ENCODE assay signal across 8 cellular contexts in genomic region chr10:62373995-62374861, GRCh38. TPM values are rescaled to one million over a fixed set of nuclear protein-coding genes. Genes with fewer than 3 reads are reported as not detected.
DNase-seq lines count a peak whose midpoint lies in the region; ATAC-seq, FAIRE-seq and TF ChIP-seq lines count a peak whose summit lies in the region.

ZNF365 (plus strand) TSS chr10:62374369; CDS start chr10:62376194, 1,825 bp downstream.

- H4K20me1 ChIP-seq in OCI-LY7 (ENCODE audit: insufficient read depth, low read length), result no peaks in the 10 kb centered on the region

- H3K27ac ChIP-seq in upper lobe of right lung (no peak within 1 kb of the TSS), OCI-LY7 (ENCODE audit: low read depth, low read length, poor library complexity, severe bottlenecking) (no peak within 1 kb of the TSS)

- no peak for FAIRE-seq in GM12891 (lab: Jason Lieb, UNC)

- H3K79me2 ChIP-seq in OCI-LY7 (ENCODE audit: insufficient read depth, low read depth, low read length), result no peaks in the 10 kb centered on the region

- H3K4me3 ChIP-seq in upper lobe of right lung (peak within 1 kb of the TSS; percentile 49), OCI-LY7 (ENCODE audit: low read depth, low read length, poor library complexity, severe bottlenecking) (no peak within 1 kb of the TSS)

- H3K36me3 ChIP-seq in upper lobe of right lung, result no peaks in the 10 kb centered on the region
- no peaks in the 10 kb centered on the region for H3K36me3 ChIP-seq in OCI-LY7 (ENCODE audit: insufficient read depth, low read length)

- peaks cover 6% of the 10 kb centered on the region for H3K27me3 ChIP-seq in upper lobe of right lung

- H3K9me3 ChIP-seq in upper lobe of right lung, result no peaks in the 10 kb centered on the region
- H3K9me3 ChIP-seq in OCI-LY7 (ENCODE audit: low read length), result no peaks in the 10 kb centered on the region

- intact Hi-C loops in upper lobe of right lung (cut with DNase I) (no loop called here), OCI-LY7 (cut with micrococcal nuclease; ENCODE audit: unreplicated experiment) (no loop called here)

- H3K4me2 ChIP-seq in OCI-LY7 (ENCODE audit: low read length), result no peak within 1 kb of the TSS

- TF ChIP-seq CTCF in upper lobe of right lung (IDR thresholded peaks at IDR 0.05), result no peak
- no peak for TF ChIP-seq CTCF in OCI-LY7 (conservative IDR thresholded peaks at IDR 0.05; ENCODE audit: low read length)

- CTCF ChIA-PET in OCI-LY7 (lab: Charles Lee; ENCODE audit: unreplicated experiment), result no interaction called here

- peak; percentile 90 for ATAC-seq in upper lobe of right lung

- POLR2A ChIA-PET in OCI-LY7 (lab: Charles Lee), result interaction anchor here (0.5 to 0.7 kb wide), 2 partner anchors 101 to 588 kb away, joined by 3 to 4 read pairs; no protein-coding TSS in a partner anchor

- H2AFZ ChIP-seq in OCI-LY7 (ENCODE audit: low read length), result no peak within 1 kb of the TSS

- DNase-seq in GM12891 (ENCODE audit: insufficient read length, low spot score), result peak; percentile 30
- DNase-seq in NCI-H774 (lab: John Stamatoyannopoulos, UW), result peak; percentile 34
- DNase-seq in activated gamma-delta T cell treated with Interleukin-2 at 50 U/mL for 16 hours, result peak; percentile 21
- peak; percentile 30 for DNase-seq in germinal center (ENCODE audit: low spot score)
- peak in 54 of 56 donors; percentile 20 to 92 (median 76) for DNase-seq in nucleus accumbens (lab: John Stamatoyannopoulos, UW)
- peak; percentile 64 for DNase-seq in upper lobe of right lung
- no peak for DNase-seq in OCI-LY7 (ENCODE audit: low spot score)
- DNase-seq in NCI-H446 treated with DMSO at 0.1 percent for 48 hours (lab: John Stamatoyannopoulos, UW), result no peak

- BruUV-seq in OCI-LY7 (replicated peaks; lab: Mats Ljungman, UMichigan), result no TSS peak

- no peak for TF ChIP-seq POLR2A in GM12891 (IDR thresholded peaks at IDR 0.05; ENCODE audit: low read depth, low read length)

- no peaks in the 10 kb centered on the region for H3K9me2 ChIP-seq in OCI-LY7 (ENCODE audit: insufficient read depth, low read length)

- H3K4me1 ChIP-seq in upper lobe of right lung (no peaks in the 10 kb centered on the region), OCI-LY7 (ENCODE audit: insufficient read depth, low read length, poor library complexity, severe bottlenecking) (no peaks in the 10 kb centered on the region)

TF ChIP-seq in GM12891, 5 proteins besides CTCF, POLR2A, EP300 and RAD21:
- TF ChIP-seq POLR2AphosphoS5 (IDR thresholded peaks at IDR 0.05; ENCODE audit: low read depth, low read length), result no peak
- TF ChIP-seq TAF1 (IDR thresholded peaks at IDR 0.05; ENCODE audit: low read depth, low read length), result no peak
- TF ChIP-seq POU2F2 (IDR thresholded peaks at IDR 0.05; ENCODE audit: low read depth, low read length), result no peak
- TF ChIP-seq PAX5 (IDR thresholded peaks at IDR 0.05; ENCODE audit: insufficient read depth, low read length, severe bottlenecking), result no peak
- no peak for TF ChIP-seq SPI1 (IDR thresholded peaks at IDR 0.05; ENCODE audit: low read depth, low read length)

RNA-seq across cellular contexts. Expression of gene ZNF365, which starts in this region (rescaled TPM):
- not detected for polyA plus RNA-seq in GM12891 (2012; ENCODE audit: low read depth, missing spikeins)
- total RNA-seq in upper lobe of right lung, result 1.3 TPM
- not detected in 2 replicates for total RNA-seq in OCI-LY7 (2014; rRNA removed; shearing (Covaris generic))
- not detected in 2 replicates for total RNA-seq in OCI-LY7 (2022)

Comparison
In these comparisons a context has a peak if more than half of its experiments do, and no peak if none do; other contexts are left out.
1. DNase-seq: peak in GM12891 (single experiment), NCI-H774 (single experiment), activated gamma-delta T cell treated with Interleukin-2 at 50 U/mL for 16 hours (single experiment), germinal center (single experiment), nucleus accumbens (54 of 56) and upper lobe of right lung (single experiment); none in OCI-LY7 (single experiment) and NCI-H446 treated with DMSO at 0.1 percent for 48 hours (single experiment).